In the genomic region with DNA sequence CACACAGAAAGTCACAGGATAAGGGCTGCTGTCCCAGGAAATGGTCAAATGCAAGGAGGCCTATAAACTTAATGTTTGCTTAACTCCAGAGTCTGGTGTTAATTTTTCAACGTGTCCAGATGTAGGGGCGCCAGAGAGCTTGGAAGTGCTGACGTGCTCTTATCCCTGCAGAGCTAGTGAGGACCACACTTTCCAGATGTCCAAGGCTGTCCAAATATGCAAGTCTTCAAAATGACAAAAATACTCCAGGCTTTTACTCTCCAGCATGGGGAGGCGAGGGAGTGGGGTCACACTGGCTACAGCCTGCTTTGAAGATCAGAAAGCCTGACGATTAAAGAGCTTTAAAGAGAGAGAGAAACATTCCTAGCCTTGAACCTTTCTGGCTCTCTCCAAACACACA, we compare ENCODE assay signal across 1 cellular context.
TF ChIP-seq lines count a peak whose summit lies in the region.

No MANE protein-coding gene starts in this region.

TF ChIP-seq in H1, 55 proteins besides CTCF, POLR2A, EP300 and RAD21 (continued from another document):
- no peak for TF ChIP-seq CHD1 (IDR thresholded peaks at IDR 0.05; ENCODE audit: low read depth, low read length)
- no peak for TF ChIP-seq SAP30 (IDR thresholded peaks at IDR 0.05; ENCODE audit: insufficient read depth, insufficient replicate concordance, low read length)
- TF ChIP-seq SP4 (IDR thresholded peaks at IDR 0.05; ENCODE audit: low read length) = no peak
- TF ChIP-seq TCF12 (IDR thresholded peaks at IDR 0.05; ENCODE audit: low read depth, low read length) = no peak
- no peak for TF ChIP-seq KDM4A (IDR thresholded peaks at IDR 0.05; ENCODE audit: low read depth, low read length, severe bottlenecking)
- TF ChIP-seq GTF2F1 (IDR thresholded peaks at IDR 0.05; ENCODE audit: borderline replicate concordance, low read depth, low read length) = no peak
